18 cellular contexts compared by ENCODE assay signal in the genomic region with DNA sequence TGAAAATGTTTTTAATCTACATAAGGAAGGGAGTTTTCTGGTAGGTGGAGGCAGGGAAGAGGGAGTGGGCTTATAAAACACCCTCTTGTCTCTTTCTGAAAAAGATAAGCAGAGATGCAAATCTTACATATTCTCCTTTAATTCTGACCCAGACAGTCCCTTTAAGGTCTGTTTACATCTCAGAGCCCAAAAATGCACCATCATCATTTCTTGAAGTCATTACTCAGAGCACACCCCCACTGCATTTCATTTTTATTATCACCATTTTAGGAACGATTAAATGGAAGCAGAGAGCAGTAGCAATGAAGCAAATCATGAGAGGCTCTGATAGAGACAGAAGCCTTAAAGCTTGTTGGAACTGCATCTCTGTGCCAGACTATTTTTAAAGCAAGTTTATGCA.
A peak's percentile ranks its signal among the peaks of the same experiment; 100 is the strongest.
DNase-seq lines count a peak whose midpoint lies in the region; ATAC-seq and TF ChIP-seq lines count a peak whose summit lies in the region.
"Had no signal": no experiment of that assay in that cellular context is flagged by ENCODE, and none has a peak within 500 bp of the region (broad histone marks: within the 10 kb centered on the region; RNA-seq: fewer than 3 reads in every experiment).

No MANE protein-coding gene starts in this region.

- no peak for ATAC-seq in GM18519 (IDR thresholded peaks at IDR 0.05; ENCODE audit: low FRiP score, unreplicated experiment)

- H3K27ac ChIP-seq in caudate nucleus (ENCODE audit: low read depth, low read length) = peak overlapping the region; percentile 59
- H3K27ac ChIP-seq: BLaER1, HL-60, KMS-11 had no signal

- peaks cover 2% of the 10 kb centered on the region for H3K4me1 Mint-ChIP-seq in progenitor cell of endocrine pancreas (ENCODE audit: low read depth)
- H3K4me1 Mint-ChIP-seq: CD4-positive, alpha-beta memory T cell had no signal

- H3K36me3 Mint-ChIP-seq in progenitor cell of endocrine pancreas (ENCODE audit: insufficient read depth) = no peaks in the 10 kb centered on the region
- H3K36me3 Mint-ChIP-seq: CD4-positive, alpha-beta memory T cell had no signal

- H3K9me3 Mint-ChIP-seq in progenitor cell of endocrine pancreas (ENCODE audit: low read depth) = no peaks in the 10 kb centered on the region

- DNase-seq in DMS79 (lab: John Stamatoyannopoulos, UW) (peak; percentile 89), NCI-H1092 treated with DMSO at 0.1 percent for 48 hours (lab: John Stamatoyannopoulos, UW) (peak; percentile 49), caudate nucleus (lab: John Stamatoyannopoulos, UW) (no peak), putamen (ENCODE audit: low spot score) (peak; percentile 19), NCI-H2081 (lab: John Stamatoyannopoulos, UW) (no peak), progenitor cell of endocrine pancreas (ENCODE audit: low spot score, unreplicated experiment) (no peak)
- DNase-seq: Caco-2; CD4-positive, alpha-beta memory T cell; DMS 273 treated with DMSO at 0.1 percent for 48 hours; NCI-H1694 treated with DMSO at 0.1 percent for 48 hours; NCI-H2107; NCI-H2227 treated with DMSO at 0.1 percent for 48 hours; NCI-H510A; NCI-H774 had no signal

- H3K27me3 Mint-ChIP-seq in progenitor cell of endocrine pancreas = peaks cover under 1% of the 10 kb centered on the region

- no peak for TF ChIP-seq CTCF in progenitor cell of endocrine pancreas (IDR thresholded peaks at IDR 0.05; ENCODE audit: unreplicated experiment)

- H3K27ac Mint-ChIP-seq in progenitor cell of endocrine pancreas = no peak overlapping the region
- H3K27ac Mint-ChIP-seq: CD4-positive, alpha-beta memory T cell had no signal

- no peak overlapping the region for H3K4me3 Mint-ChIP-seq in progenitor cell of endocrine pancreas (ENCODE audit: low read depth)
- H3K4me3 Mint-ChIP-seq: CD4-positive, alpha-beta memory T cell had no signal

Comparison
In these comparisons a context has a peak if more than half of its experiments do, and no peak if none do; other contexts are left out.
1. DNase-seq: peak in DMS79 (single experiment), NCI-H1092 treated with DMSO at 0.1 percent for 48 hours (single experiment) and putamen (single experiment); none in caudate nucleus (0 of 61), NCI-H2081 (0 of 2) and progenitor cell of endocrine pancreas (single experiment).